1 cellular context compared by ENCODE assay signal in genomic region chr7:142898377-142899235, GRCh38.
TF ChIP-seq lines count a peak whose summit lies in the region.

No MANE protein-coding gene starts in this region.

TF ChIP-seq in HepG2, 621 proteins besides CTCF, POLR2A, EP300 and RAD21:
- TF ChIP-seq PPARG (CRISPR knock-in tag; conservative IDR thresholded peaks at IDR 0.05), result no peak
- no peak for TF ChIP-seq NCOA5 (CRISPR knock-in tag; IDR thresholded peaks at IDR 0.05)
- TF ChIP-seq NCOR1 (IDR thresholded peaks at IDR 0.05; ENCODE audit: borderline replicate concordance, low read length), result no peak
- TF ChIP-seq RFX5 (IDR thresholded peaks at IDR 0.05; ENCODE audit: low read depth, low read length), result no peak
- TF ChIP-seq BCL3 (CRISPR knock-in tag; IDR thresholded peaks at IDR 0.05), result no peak
- no peak for TF ChIP-seq THAP11 (CRISPR knock-in tag; IDR thresholded peaks at IDR 0.05)
- no peak for TF ChIP-seq ZNF547 (CRISPR knock-in tag; IDR thresholded peaks at IDR 0.05)
- no peak for TF ChIP-seq NCOA1 (CRISPR knock-in tag; IDR thresholded peaks at IDR 0.05)
- no peak for TF ChIP-seq CERS6 (CRISPR knock-in tag; IDR thresholded peaks at IDR 0.05)
